Comparison of ENCODE assay signal across 1 cellular context in the genomic region with DNA sequence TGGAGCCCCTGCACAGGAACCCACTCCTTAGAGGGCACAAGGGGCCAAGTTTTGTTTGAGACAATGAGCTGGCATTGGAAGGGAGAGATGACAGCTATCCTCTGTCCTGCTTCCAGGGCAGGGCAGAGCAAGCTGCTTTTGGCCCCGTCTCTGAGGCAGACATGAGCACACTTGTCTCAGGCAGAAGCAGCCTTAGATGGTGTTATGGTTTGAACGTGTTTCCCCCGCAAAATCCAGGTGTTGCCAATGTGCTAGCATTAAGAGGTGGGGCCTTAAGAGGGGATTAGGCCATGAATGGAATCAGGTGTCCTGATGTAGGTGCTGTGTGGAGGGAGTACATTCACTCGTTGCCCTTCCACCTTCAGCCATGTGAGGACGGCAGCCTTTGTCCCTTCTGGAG.
TF ChIP-seq lines count a peak whose summit lies in the region.

No MANE protein-coding gene starts in this region.

TF ChIP-seq in H1, 55 proteins besides CTCF, POLR2A, EP300 and RAD21:
- TF ChIP-seq, protein P1, sequence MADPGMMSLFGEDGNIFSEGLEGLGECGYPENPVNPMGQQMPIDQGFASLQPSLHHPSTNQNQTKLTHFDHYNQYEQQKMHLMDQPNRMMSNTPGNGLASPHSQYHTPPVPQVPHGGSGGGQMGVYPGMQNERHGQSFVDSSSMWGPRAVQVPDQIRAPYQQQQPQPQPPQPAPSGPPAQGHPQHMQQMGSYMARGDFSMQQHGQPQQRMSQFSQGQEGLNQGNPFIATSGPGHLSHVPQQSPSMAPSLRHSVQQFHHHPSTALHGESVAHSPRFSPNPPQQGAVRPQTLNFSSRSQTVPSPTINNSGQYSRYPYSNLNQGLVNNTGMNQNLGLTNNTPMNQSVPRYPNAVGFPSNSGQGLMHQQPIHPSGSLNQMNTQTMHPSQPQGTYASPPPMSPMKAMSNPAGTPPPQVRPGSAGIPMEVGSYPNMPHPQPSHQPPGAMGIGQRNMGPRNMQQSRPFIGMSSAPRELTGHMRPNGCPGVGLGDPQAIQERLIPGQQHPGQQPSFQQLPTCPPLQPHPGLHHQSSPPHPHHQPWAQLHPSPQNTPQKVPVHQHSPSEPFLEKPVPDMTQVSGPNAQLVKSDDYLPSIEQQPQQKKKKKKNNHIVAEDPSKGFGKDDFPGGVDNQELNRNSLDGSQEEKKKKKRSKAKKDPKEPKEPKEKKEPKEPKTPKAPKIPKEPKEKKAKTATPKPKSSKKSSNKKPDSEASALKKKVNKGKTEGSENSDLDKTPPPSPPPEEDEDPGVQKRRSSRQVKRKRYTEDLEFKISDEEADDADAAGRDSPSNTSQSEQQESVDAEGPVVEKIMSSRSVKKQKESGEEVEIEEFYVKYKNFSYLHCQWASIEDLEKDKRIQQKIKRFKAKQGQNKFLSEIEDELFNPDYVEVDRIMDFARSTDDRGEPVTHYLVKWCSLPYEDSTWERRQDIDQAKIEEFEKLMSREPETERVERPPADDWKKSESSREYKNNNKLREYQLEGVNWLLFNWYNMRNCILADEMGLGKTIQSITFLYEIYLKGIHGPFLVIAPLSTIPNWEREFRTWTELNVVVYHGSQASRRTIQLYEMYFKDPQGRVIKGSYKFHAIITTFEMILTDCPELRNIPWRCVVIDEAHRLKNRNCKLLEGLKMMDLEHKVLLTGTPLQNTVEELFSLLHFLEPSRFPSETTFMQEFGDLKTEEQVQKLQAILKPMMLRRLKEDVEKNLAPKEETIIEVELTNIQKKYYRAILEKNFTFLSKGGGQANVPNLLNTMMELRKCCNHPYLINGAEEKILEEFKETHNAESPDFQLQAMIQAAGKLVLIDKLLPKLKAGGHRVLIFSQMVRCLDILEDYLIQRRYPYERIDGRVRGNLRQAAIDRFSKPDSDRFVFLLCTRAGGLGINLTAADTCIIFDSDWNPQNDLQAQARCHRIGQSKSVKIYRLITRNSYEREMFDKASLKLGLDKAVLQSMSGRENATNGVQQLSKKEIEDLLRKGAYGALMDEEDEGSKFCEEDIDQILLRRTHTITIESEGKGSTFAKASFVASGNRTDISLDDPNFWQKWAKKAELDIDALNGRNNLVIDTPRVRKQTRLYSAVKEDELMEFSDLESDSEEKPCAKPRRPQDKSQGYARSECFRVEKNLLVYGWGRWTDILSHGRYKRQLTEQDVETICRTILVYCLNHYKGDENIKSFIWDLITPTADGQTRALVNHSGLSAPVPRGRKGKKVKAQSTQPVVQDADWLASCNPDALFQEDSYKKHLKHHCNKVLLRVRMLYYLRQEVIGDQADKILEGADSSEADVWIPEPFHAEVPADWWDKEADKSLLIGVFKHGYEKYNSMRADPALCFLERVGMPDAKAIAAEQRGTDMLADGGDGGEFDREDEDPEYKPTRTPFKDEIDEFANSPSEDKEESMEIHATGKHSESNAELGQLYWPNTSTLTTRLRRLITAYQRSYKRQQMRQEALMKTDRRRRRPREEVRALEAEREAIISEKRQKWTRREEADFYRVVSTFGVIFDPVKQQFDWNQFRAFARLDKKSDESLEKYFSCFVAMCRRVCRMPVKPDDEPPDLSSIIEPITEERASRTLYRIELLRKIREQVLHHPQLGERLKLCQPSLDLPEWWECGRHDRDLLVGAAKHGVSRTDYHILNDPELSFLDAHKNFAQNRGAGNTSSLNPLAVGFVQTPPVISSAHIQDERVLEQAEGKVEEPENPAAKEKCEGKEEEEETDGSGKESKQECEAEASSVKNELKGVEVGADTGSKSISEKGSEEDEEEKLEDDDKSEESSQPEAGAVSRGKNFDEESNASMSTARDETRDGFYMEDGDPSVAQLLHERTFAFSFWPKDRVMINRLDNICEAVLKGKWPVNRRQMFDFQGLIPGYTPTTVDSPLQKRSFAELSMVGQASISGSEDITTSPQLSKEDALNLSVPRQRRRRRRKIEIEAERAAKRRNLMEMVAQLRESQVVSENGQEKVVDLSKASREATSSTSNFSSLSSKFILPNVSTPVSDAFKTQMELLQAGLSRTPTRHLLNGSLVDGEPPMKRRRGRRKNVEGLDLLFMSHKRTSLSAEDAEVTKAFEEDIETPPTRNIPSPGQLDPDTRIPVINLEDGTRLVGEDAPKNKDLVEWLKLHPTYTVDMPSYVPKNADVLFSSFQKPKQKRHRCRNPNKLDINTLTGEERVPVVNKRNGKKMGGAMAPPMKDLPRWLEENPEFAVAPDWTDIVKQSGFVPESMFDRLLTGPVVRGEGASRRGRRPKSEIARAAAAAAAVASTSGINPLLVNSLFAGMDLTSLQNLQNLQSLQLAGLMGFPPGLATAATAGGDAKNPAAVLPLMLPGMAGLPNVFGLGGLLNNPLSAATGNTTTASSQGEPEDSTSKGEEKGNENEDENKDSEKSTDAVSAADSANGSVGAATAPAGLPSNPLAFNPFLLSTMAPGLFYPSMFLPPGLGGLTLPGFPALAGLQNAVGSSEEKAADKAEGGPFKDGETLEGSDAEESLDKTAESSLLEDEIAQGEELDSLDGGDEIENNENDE (IDR thresholded peaks at IDR 0.05; ENCODE audit: insufficient replicate concordance, low read length): no peak
